Comparison of ENCODE assay signal across 12 cellular contexts in genomic region chr18:48804856-48805610, GRCh38.
DNase-seq lines count a peak whose midpoint lies in the region; ATAC-seq, FAIRE-seq and TF ChIP-seq lines count a peak whose summit lies in the region.
"Had no signal": no experiment of that assay in that cellular context is flagged by ENCODE, and none has a peak within 500 bp of the region (broad histone marks: within the 10 kb centered on the region; RNA-seq: fewer than 3 reads in every experiment).

No MANE protein-coding gene starts in this region.

- H3K36me3 Mint-ChIP-seq in activated CD8-positive, alpha-beta memory T cell treated with anti-CD3 and anti-CD28 coated beads, Interleukin-2, amount 10 ng/mL, durations not matched to agents 7 days and 5 days = no peaks in the 10 kb centered on the region
- H3K36me3 Mint-ChIP-seq in stimulated activated naive B cell treated with anti-CD40 and anti-IgM and Interleukin-4, amounts not matched to agents 10 μg/mL and 1 μg/mL and 100 μg/mL, for 72 hours = peaks cover 9 to 14% of the 10 kb centered on the region in 2 donors

- no peak overlapping the region for H3K4me3 Mint-ChIP-seq in activated CD8-positive, alpha-beta memory T cell treated with anti-CD3 and anti-CD28 coated beads, Interleukin-2, amount 10 ng/mL, durations not matched to agents 7 days and 5 days
- no peak overlapping the region for H3K4me3 Mint-ChIP-seq in stimulated activated naive B cell treated with anti-CD40 and anti-IgM and Interleukin-4, amounts not matched to agents 10 μg/mL and 1 μg/mL and 100 μg/mL, for 72 hours

- TF ChIP-seq CTCF in RWPE1 (conservative IDR thresholded peaks at IDR 0.05; ENCODE audit: low read depth) (no peak), kidney (IDR thresholded peaks at IDR 0.05; ENCODE audit: borderline replicate concordance, extremely low read depth, insufficient read depth) (no peak)

- no peak overlapping the region for H3K4me3 ChIP-seq in kidney (ENCODE audit: low read length in 2 of 2)
- H3K4me3 ChIP-seq: HAP-1 had no signal

- no peak for FAIRE-seq in kidney (lab: Jason Lieb, UNC)
- FAIRE-seq: keratinocyte, TTC549 had no signal

- no peak for ATAC-seq in activated CD8-positive, alpha-beta memory T cell treated with anti-CD3 and anti-CD28 coated beads, Interleukin-2, amount 10 ng/mL, durations not matched to agents 7 days and 5 days
- ATAC-seq in stimulated activated naive B cell treated with anti-CD40 and anti-IgM and Interleukin-4, amounts not matched to agents 10 μg/mL and 1 μg/mL and 100 μg/mL, for 72 hours (replicated peaks) = no peak
- no peak for ATAC-seq in GM19455 (IDR thresholded peaks at IDR 0.05; ENCODE audit: unreplicated experiment)

- H3K27me3 Mint-ChIP-seq in activated CD8-positive, alpha-beta memory T cell treated with anti-CD3 and anti-CD28 coated beads, Interleukin-2, amount 10 ng/mL, durations not matched to agents 7 days and 5 days = no peaks in the 10 kb centered on the region
- H3K27me3 Mint-ChIP-seq in stimulated activated naive B cell treated with anti-CD40 and anti-IgM and Interleukin-4, amounts not matched to agents 10 μg/mL and 1 μg/mL and 100 μg/mL, for 72 hours = no peaks in the 10 kb centered on the region

- DNase-seq in RWPE1 (ENCODE audit: low spot score) = no peak
- peak; percentile 27 for DNase-seq in activated CD8-positive, alpha-beta memory T cell treated with anti-CD3 and anti-CD28 coated beads, Interleukin-2, amount 10 ng/mL, durations not matched to agents 7 days and 5 days
- DNase-seq in kidney = peak; percentile 56
- DNase-seq in stimulated activated naive B cell treated with anti-CD40 and anti-IgM and Interleukin-4, amounts not matched to agents 10 μg/mL and 1 μg/mL and 100 μg/mL, for 72 hours = no peak
- no peak for DNase-seq in NCI-H146 (lab: John Stamatoyannopoulos, UW)
- DNase-seq in NCI-H146 treated with DMSO at 0.1 percent for 48 hours (lab: John Stamatoyannopoulos, UW; ENCODE audit: unreplicated experiment) = no peak
- DNase-seq: EL, NCI-H524 had no signal

- H3K4me1 Mint-ChIP-seq in activated CD8-positive, alpha-beta memory T cell treated with anti-CD3 and anti-CD28 coated beads, Interleukin-2, amount 10 ng/mL, durations not matched to agents 7 days and 5 days = peaks cover 43% of the 10 kb centered on the region
- H3K4me1 Mint-ChIP-seq in stimulated activated naive B cell treated with anti-CD40 and anti-IgM and Interleukin-4, amounts not matched to agents 10 μg/mL and 1 μg/mL and 100 μg/mL, for 72 hours = peaks cover 54 to 65% of the 10 kb centered on the region in 2 donors

- H3K9me3 Mint-ChIP-seq in activated CD8-positive, alpha-beta memory T cell treated with anti-CD3 and anti-CD28 coated beads, Interleukin-2, amount 10 ng/mL, durations not matched to agents 7 days and 5 days (ENCODE audit: low read depth) = no peaks in the 10 kb centered on the region
- H3K9me3 Mint-ChIP-seq in stimulated activated naive B cell treated with anti-CD40 and anti-IgM and Interleukin-4, amounts not matched to agents 10 μg/mL and 1 μg/mL and 100 μg/mL, for 72 hours = peaks cover 0 to 4% of the 10 kb centered on the region in 2 donors

- H3K9ac ChIP-seq in kidney (ENCODE audit: low read length in 2 of 2) = no peak overlapping the region

- intact Hi-C loops in kidney (cut with DNase I) = no loop called here

- H3K4me1 ChIP-seq in kidney (ENCODE audit: control insufficient read depth in 1 of 2, insufficient read depth in 1 of 2, low read depth in 1 of 2, low read length in 2 of 2) = peaks cover 22 to 37% of the 10 kb centered on the region in 2 donors
- H3K4me1 ChIP-seq: HAP-1 had no signal

- H3K27ac ChIP-seq in RWPE1 (peak overlapping the region; percentile 80), kidney (ENCODE audit: low read depth in 2 of 2, low read length in 2 of 2) (no peak overlapping the region)

- CTCF ChIA-PET in RWPE1 (lab: Yijun Ruan, JAX) = no interaction called here
- CTCF ChIA-PET in activated CD8-positive, alpha-beta memory T cell treated with anti-CD3 and anti-CD28 coated beads, Interleukin-2, amount 10 ng/mL, durations not matched to agents 7 days and 5 days (lab: Charles Lee) = no interaction called here

- no peak overlapping the region for H3K27ac Mint-ChIP-seq in activated CD8-positive, alpha-beta memory T cell treated with anti-CD3 and anti-CD28 coated beads, Interleukin-2, amount 10 ng/mL, durations not matched to agents 7 days and 5 days
- peak overlapping the region; percentile 83 for H3K27ac Mint-ChIP-seq in stimulated activated naive B cell treated with anti-CD40 and anti-IgM and Interleukin-4, amounts not matched to agents 10 μg/mL and 1 μg/mL and 100 μg/mL, for 72 hours

- no peaks in the 10 kb centered on the region for H3K36me3 ChIP-seq in kidney (ENCODE audit: control insufficient read depth in 1 of 2, insufficient read depth in 2 of 2, low read length in 2 of 2)
- H3K36me3 ChIP-seq: HAP-1 had no signal

- POLR2A ChIA-PET in RWPE1 (lab: Yijun Ruan, JAX; ENCODE audit: low non-redundant PET) = no interaction called here

- no peaks in the 10 kb centered on the region for H3K9me3 ChIP-seq in kidney (ENCODE audit: control insufficient read depth in 1 of 2, low read length in 2 of 2)
- H3K9me3 ChIP-seq: HAP-1 had no signal

Comparison
In these comparisons a context has a peak if more than half of its experiments do, and no peak if none do; other contexts are left out.
1. DNase-seq: peak in activated CD8-positive, alpha-beta memory T cell treated with anti-CD3 and anti-CD28 coated beads, Interleukin-2, amount 10 ng/mL, durations not matched to agents 7 days and 5 days (single experiment) and kidney (single experiment); none in RWPE1 (single experiment), stimulated activated naive B cell treated with anti-CD40 and anti-IgM and Interleukin-4, amounts not matched to agents 10 μg/mL and 1 μg/mL and 100 μg/mL, for 72 hours (single experiment), NCI-H146 (single experiment) and NCI-H146 treated with DMSO at 0.1 percent for 48 hours (single experiment).